ENCODE assay signal across 9 cellular contexts in genomic region chr5:66312291-66312690, GRCh38.
"Had no signal": no experiment of that assay in that cellular context is flagged by ENCODE, and none has a peak within 500 bp of the region (broad histone marks: within the 10 kb centered on the region; RNA-seq: fewer than 3 reads in every experiment).

No MANE protein-coding gene starts in this region.

- H3K4me3 ChIP-seq: GM23248, HAP-1 had no signal

- H3K36me3 ChIP-seq: HAP-1 had no signal

- ATAC-seq: HCT116, HepG2 had no signal

- H3K4me3 Mint-ChIP-seq: HFFc6 had no signal

- FAIRE-seq: HepG2 had no signal

- H3K9me3 Mint-ChIP-seq: HFFc6 had no signal

- H3K4me1 ChIP-seq: HAP-1 had no signal

- H3K9me3 ChIP-seq: HAP-1 had no signal

- H3K27ac ChIP-seq: GM23248, HL-60 had no signal

- H3K9ac ChIP-seq: GM23248 had no signal

- H3K27ac Mint-ChIP-seq: HFFc6 had no signal

- DNase-seq: GM23248, GOT3, H7, HFFc6, IMR-90 had no signal
